ENCODE assay signal across 1 cellular context in genomic region chr3:38647217-38647970, GRCh38.
TF ChIP-seq lines count a peak whose summit lies in the region.

No MANE protein-coding gene starts in this region.

TF ChIP-seq in H1, 55 proteins besides CTCF, POLR2A, EP300 and RAD21 (continued from another document):
- TF ChIP-seq SIN3A (conservative IDR thresholded peaks at IDR 0.05 in 1 of 2, IDR thresholded peaks at IDR 0.05 in 1 of 2; ENCODE audit: low read depth in 1 of 2, low read length in 2 of 2) (no peak), ASH2L (IDR thresholded peaks at IDR 0.05; ENCODE audit: low read length) (no peak), SAP30 (IDR thresholded peaks at IDR 0.05; ENCODE audit: insufficient read depth, insufficient replicate concordance, low read length) (no peak), GTF2F1 (IDR thresholded peaks at IDR 0.05; ENCODE audit: borderline replicate concordance, low read depth, low read length) (no peak), SP4 (IDR thresholded peaks at IDR 0.05; ENCODE audit: low read length) (no peak)
